ENCODE assay signal across 14 cellular contexts in the genomic region with DNA sequence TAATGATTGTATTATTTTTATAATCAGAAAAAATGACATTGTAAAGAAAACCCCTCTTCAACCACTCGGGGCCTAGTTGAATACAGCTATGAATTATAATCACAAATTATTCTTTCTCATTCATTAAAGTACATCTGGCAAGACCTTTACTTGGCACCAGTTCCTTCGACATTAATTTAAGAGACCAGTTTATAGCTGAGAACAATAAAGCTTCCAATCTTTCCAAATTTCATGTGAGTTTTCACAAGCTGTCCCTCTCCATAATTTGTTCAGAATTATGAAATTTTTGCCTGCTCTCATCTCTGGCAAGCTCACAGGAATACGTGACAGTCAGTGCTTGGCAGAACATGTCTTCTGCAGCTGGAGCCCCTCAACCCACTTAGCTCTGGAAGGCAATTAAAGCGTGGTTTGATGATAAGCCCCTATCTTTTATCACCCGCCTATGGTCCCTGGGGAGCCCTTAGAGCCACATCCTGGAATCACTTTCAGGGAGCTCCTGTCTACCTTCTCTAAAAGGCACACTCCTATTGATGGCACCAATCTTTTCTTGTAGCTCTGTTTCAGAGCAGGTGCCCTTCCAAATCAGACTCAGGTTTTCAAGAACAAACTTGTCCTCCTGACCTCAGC.
"Had no signal": no experiment of that assay in that cellular context is flagged by ENCODE, and none has a peak within 500 bp of the region (broad histone marks: within the 10 kb centered on the region; RNA-seq: fewer than 3 reads in every experiment).

No MANE protein-coding gene starts in this region.

- DNase-seq: activated CD4-positive, alpha-beta memory T cell treated with anti-CD3 and anti-CD28 coated beads, Interleukin-2, amount 10 ng/mL, durations not matched to agents 7 days and 5 days; activated CD4-positive, alpha-beta T cell treated with anti-CD3 and anti-CD28 coated beads for 1 hour; activated CD8-positive, alpha-beta memory T cell treated with anti-CD3 and anti-CD28 coated beads, Interleukin-2, amount 50 U/mL, for 48 hours; aorta; dorsolateral prefrontal cortex; hippocampal formation; kidney glomerular epithelial cell; retina; stimulated activated CD4-positive, alpha-beta T cell treated with anti-CD3 and anti-CD28 coated beads, Interleukin-15, amount 100 ng/mL, for 24 hours; stimulated activated CD4-positive, alpha-beta T cell treated with anti-CD3 and anti-CD28 coated beads, Interleukin-4, amount 100 ng/mL, for 24 hours; stimulated activated naive CD8-positive, alpha-beta T cell treated with anti-CD3 and anti-CD28 coated beads, Interleukin-15, amount 100 ng/mL, for 72 hours; testis had no signal

- H3K4me3 ChIP-seq: breast epithelium, dorsolateral prefrontal cortex, testis had no signal

- H3K27ac ChIP-seq: breast epithelium, dorsolateral prefrontal cortex, parathyroid adenoma, testis had no signal

- H3K9ac ChIP-seq: parathyroid adenoma had no signal

- H3K27me3 ChIP-seq: breast epithelium, testis had no signal

- H3K4me1 ChIP-seq: breast epithelium, parathyroid adenoma, testis had no signal

- H3K9me3 ChIP-seq: breast epithelium, testis had no signal

- ATAC-seq: stimulated activated naive CD8-positive, alpha-beta T cell treated with anti-CD3 and anti-CD28 coated beads, Interleukin-15, amount 100 ng/mL, for 72 hours had no signal

- H3K36me3 ChIP-seq: breast epithelium had no signal
